Comparison of ENCODE assay signal across 14 cellular contexts in genomic region chr6:46437671-46438221, GRCh38. TPM values are rescaled to one million over a fixed set of nuclear protein-coding genes. Genes with fewer than 3 reads are reported as not detected.
DNase-seq lines count a peak whose midpoint lies in the region; ATAC-seq, FAIRE-seq and TF ChIP-seq lines count a peak whose summit lies in the region.
"Had no signal": no experiment of that assay in that cellular context is flagged by ENCODE, and none has a peak within 500 bp of the region (broad histone marks: within the 10 kb centered on the region; RNA-seq: fewer than 3 reads in every experiment).

No MANE protein-coding gene starts in this region.

- peaks cover 0 to 67% (median 43%) of the 10 kb centered on the region in 12 donors for H3K4me1 ChIP-seq in heart left ventricle
- peaks cover 23 to 26% (median 24%) of the 10 kb centered on the region in 3 donors for H3K4me1 ChIP-seq in skeletal muscle tissue (ENCODE audit: control insufficient read depth in 3 of 3, insufficient read depth in 3 of 3, low read length in 3 of 3)
- H3K4me1 ChIP-seq in pancreas: peaks cover 0 to 4% (median 0%) of the 10 kb centered on the region in 3 donors

- peak overlapping the region in 2 of 3 donors; percentile 14 to 40 for H3K9ac ChIP-seq in skeletal muscle tissue (ENCODE audit: low read depth in 1 of 3, low read length in 3 of 3)

- no peaks in the 10 kb centered on the region; the same call in 1 of the 2 replicates for H3K9me3 Mint-ChIP-seq in HFFc6

- intact Hi-C loops in heart left ventricle (cut with DNase I): loop anchor here in 1 of 10 donors (5.0 kb wide), 1 partner anchor 70 kb away; no protein-coding TSS in a partner anchor
- intact Hi-C loops in pancreas (cut with DNase I): no loop called here

- no peak overlapping the region for H3K4me3 Mint-ChIP-seq in HFFc6

- H3K4me3 ChIP-seq in heart left ventricle (no peak overlapping the region), skeletal muscle tissue (ENCODE audit: low read length in 3 of 3) (peak overlapping the region in 2 of 3 donors; percentile 22 to 45), pancreas (no peak overlapping the region)
- H3K4me3 ChIP-seq: GM12878, SK-N-MC had no signal

- no peak for TF ChIP-seq POLR2A in heart left ventricle (IDR thresholded peaks at IDR 0.05)

- peaks cover 4% of the 10 kb centered on the region; the same call in 1 of the 2 replicates for H3K36me3 Mint-ChIP-seq in HFFc6 (ENCODE audit: low read depth)

- no peak overlapping the region for H3K27ac Mint-ChIP-seq in HFFc6

- DNase-seq in HFFc6 (peak; percentile 36), SKM-1 treated with dmso at 0.1 percent for 144 hours (lab: John Stamatoyannopoulos, UW; ENCODE audit: unreplicated experiment) (peak; percentile 31), heart left ventricle (peak in 2 of 5 donors; percentile 28 to 40), glomerular visceral epithelial cell (ENCODE audit: extremely low spot score) (no peak), pancreas (no peak)
- DNase-seq: NCI-H524 treated with DMSO at 0.1 percent for 48 hours; stimulated activated CD4-positive, alpha-beta T cell treated with anti-CD3 and anti-CD28 coated beads, Interleukin-2, amount 100 ng/mL, for 48 hours; stimulated activated naive CD8-positive, alpha-beta T cell treated with anti-CD3 and anti-CD28 coated beads, Interleukin-15, Interleukin-2, amounts not matched to agents 100 U/mL and 50 U/mL, for 24 hours had no signal

- TF ChIP-seq CTCF in HFFc6 (IDR thresholded peaks at IDR 0.05) (no peak), heart left ventricle (IDR thresholded peaks at IDR 0.05) (no peak), pancreas (IDR thresholded peaks at IDR 0.05) (no peak)

- FAIRE-seq in pancreas (lab: Jason Lieb, UNC): no peak
- FAIRE-seq: colon, GM12878 had no signal

- peak overlapping the region; percentile 66 to 96 (median 85) for H3K27ac ChIP-seq in heart left ventricle
- peak overlapping the region; percentile 86 for H3K27ac ChIP-seq in skeletal muscle tissue (ENCODE audit: low read depth, low read length)
- no peak overlapping the region for H3K27ac ChIP-seq in pancreas
- H3K27ac ChIP-seq: SK-N-MC had no signal

- H3K36me3 ChIP-seq in heart left ventricle (no peaks in the 10 kb centered on the region), skeletal muscle tissue (ENCODE audit: control insufficient read depth in 3 of 3, insufficient read depth in 3 of 3, low read length in 3 of 3) (no peaks in the 10 kb centered on the region), pancreas (no peaks in the 10 kb centered on the region)

- ATAC-seq in heart left ventricle (peak; percentile 82 to 93 (median 90)), GM18517 (IDR thresholded peaks at IDR 0.05; ENCODE audit: unreplicated experiment) (no peak), GM19463 (IDR thresholded peaks at IDR 0.05; ENCODE audit: unreplicated experiment) (no peak), pancreas (no peak)
- ATAC-seq: GM12878; stimulated activated naive CD8-positive, alpha-beta T cell treated with anti-CD3 and anti-CD28 coated beads, Interleukin-15, Interleukin-2, amounts not matched to agents 100 U/mL and 50 U/mL, for 24 hours had no signal

- H3K9me3 ChIP-seq in heart left ventricle: peaks cover 0 to 9% (median 0%) of the 10 kb centered on the region in 12 donors
- H3K9me3 ChIP-seq in skeletal muscle tissue (ENCODE audit: control insufficient read depth in 3 of 3, low read length in 3 of 3): no peaks in the 10 kb centered on the region
- no peaks in the 10 kb centered on the region for H3K9me3 ChIP-seq in pancreas

- H3K27me3 ChIP-seq in heart left ventricle (no peaks in the 10 kb centered on the region), skeletal muscle tissue (ENCODE audit: control insufficient read depth in 3 of 3, insufficient read depth in 3 of 3, low read length in 3 of 3) (no peaks in the 10 kb centered on the region), pancreas (no peaks in the 10 kb centered on the region)

- no peaks in the 10 kb centered on the region for H3K27me3 Mint-ChIP-seq in HFFc6 (ENCODE audit: insufficient read depth)

- peaks cover 13% of the 10 kb centered on the region; the same call in 1 of the 2 replicates for H3K4me1 Mint-ChIP-seq in HFFc6 (ENCODE audit: low read depth)

RNA-seq across cellular contexts. Expression of gene RCAN2, which starts 53.5 kb away (rescaled TPM):
- under 1 TPM in 4 of 6 experiments, not detected in 2; 0.06 to 1.00 (median 0.31) TPM for total RNA-seq in HFFc6 (2021; fragmentation: NEBNext Ultra II Directional; extraction: Animal tissue kit (Norgen Biotek cat#: 25700))
- total RNA-seq in heart left ventricle (100 to 1,000 TPM; 224 to 331 (median 315) TPM), skeletal muscle tissue (1.6 TPM), pancreas (1 to 10 TPM; 1.7 to 7.4 (median 3.3) TPM)
- polyA plus RNA-seq in heart left ventricle (100 to 1,000 TPM in 1 of 2 donors, 10 to 100 TPM in 1; 86.4 to 138 TPM), pancreas (10 to 100 TPM in 1 of 2 donors, 1 to 10 TPM in 1; 2.9 to 19.0 TPM)
- total RNA-seq: GM12878 had no signal

Comparison
In these comparisons a context has a peak if more than half of its experiments do, and no peak if none do; other contexts are left out.
1. DNase-seq: peak in HFFc6 (single experiment) and SKM-1 treated with dmso at 0.1 percent for 144 hours (single experiment); none in glomerular visceral epithelial cell (single experiment) and pancreas (0 of 6).
2. ATAC-seq: peak in heart left ventricle (4 of 4); none in GM18517 (single experiment), GM19463 (single experiment) and pancreas (0 of 4).
3. H3K27ac ChIP-seq: peak in heart left ventricle (12 of 12) and skeletal muscle tissue (single experiment); none in pancreas (0 of 4).
4. H3K4me3 ChIP-seq: peak in skeletal muscle tissue (2 of 3); none in heart left ventricle (0 of 12) and pancreas (0 of 4).
5. RNA of gene RCAN2, which starts 53.5 kb away (total RNA-seq): 224 to 331 TPM in heart left ventricle; 1.7 to 7.4 TPM in pancreas, 1.6 TPM in skeletal muscle tissue (single experiment) and 0.06 to 1.00 TPM in HFFc6; every median in the first group is over 10 times any median in the second.